In the genomic region with DNA sequence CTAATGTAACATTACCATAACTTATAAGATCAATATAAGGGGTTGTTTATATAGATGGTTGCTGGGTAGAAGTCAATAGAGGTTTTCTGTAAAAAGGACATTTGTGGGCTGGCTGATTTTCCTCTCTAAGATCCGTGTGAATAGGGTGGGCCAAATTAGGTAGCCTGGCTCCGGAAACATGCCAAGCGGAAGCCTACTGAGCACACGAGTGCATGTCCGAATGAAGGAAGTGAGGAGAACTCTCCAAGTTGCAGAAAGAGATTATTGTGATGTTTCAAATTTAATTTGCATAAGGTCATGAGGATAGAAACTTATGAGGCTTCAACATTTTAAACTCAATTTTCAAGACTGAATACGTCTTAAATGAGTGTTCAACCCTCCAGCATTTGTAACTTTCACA, we compare ENCODE assay signal across 23 cellular contexts.
"Had no signal": no experiment of that assay in that cellular context is flagged by ENCODE, and none has a peak within 500 bp of the region (broad histone marks: within the 10 kb centered on the region; RNA-seq: fewer than 3 reads in every experiment).

No MANE protein-coding gene starts in this region.

- H3K4me3 Mint-ChIP-seq: activated CD4-positive, alpha-beta memory T cell treated with anti-CD3 and anti-CD28 coated beads, Interleukin-2, amount 10 ng/mL, durations not matched to agents 7 days and 5 days; activated CD4-positive, alpha-beta T cell treated with anti-CD3 and anti-CD28 coated beads, Interleukin-2, amount 10 ng/mL, durations not matched to agents 7 days and 5 days; central memory CD8-positive, alpha-beta T cell; stimulated activated effector memory CD8-positive, alpha-beta T cell treated with anti-CD3 and anti-CD28 coated beads, Interleukin-12 subunit alpha, Interleukin-12 subunit beta, amount 100 ng/mL, for 72 hours; stimulated activated naive CD8-positive, alpha-beta T cell treated with anti-CD3 and anti-CD28 coated beads, Interleukin-15, Interleukin-2, amounts not matched to agents 100 ng/mL and 50 ng/mL, for 24 hours; T-helper 1 cell treated with Interleukin-12 subunit alpha and Interleukin-12 subunit beta and Interleukin-4 antibody, amounts not matched to agents 30 μg/mL and 1 μg/mL, for 36 hours had no signal

- H3K4me3 ChIP-seq: gastrocnemius medialis, right lobe of liver, thoracic aorta, uterus had no signal

- DNase-seq: activated CD4-positive, alpha-beta memory T cell treated with anti-CD3 and anti-CD28 coated beads, Interleukin-2, amount 10 ng/mL, durations not matched to agents 7 days and 5 days; activated CD4-positive, alpha-beta T cell treated with anti-CD3 and anti-CD28 coated beads for 1 hour; activated CD4-positive, alpha-beta T cell treated with anti-CD3 and anti-CD28 coated beads, Interleukin-2, amount 10 ng/mL, durations not matched to agents 7 days and 5 days; activated T-cell treated with anti-CD3 and anti-CD28 coated beads, Interleukin-2, amount 50 U/mL, for 48 hours; effector memory CD4-positive, alpha-beta T cell; erythroblast; gastrocnemius medialis; glutamatergic neuron; left colon; mammary epithelial cell; right lobe of liver; stimulated activated CD4-positive, alpha-beta T cell treated with anti-CD3 and anti-CD28 coated beads, Interleukin-2, amount 100 ng/mL, for 48 hours; T1000; uterus had no signal

- H3K36me3 Mint-ChIP-seq: activated naive CD4-positive, alpha-beta T cell treated with anti-CD3 and anti-CD28 coated beads, Interleukin-2, amount 50 U/mL, for 72 hours; stimulated activated effector memory CD8-positive, alpha-beta T cell treated with anti-CD3 and anti-CD28 coated beads, Interleukin-12 subunit alpha, Interleukin-12 subunit beta, amount 100 ng/mL, for 72 hours had no signal

- H3K9me3 Mint-ChIP-seq: activated CD4-positive, alpha-beta memory T cell treated with anti-CD3 and anti-CD28 coated beads, Interleukin-2, amount 10 ng/mL, durations not matched to agents 7 days and 5 days; activated CD4-positive, alpha-beta T cell treated with anti-CD3 and anti-CD28 coated beads, Interleukin-2, amount 10 ng/mL, durations not matched to agents 7 days and 5 days; activated naive CD4-positive, alpha-beta T cell treated with anti-CD3 and anti-CD28 coated beads, Interleukin-2, amount 50 U/mL, for 72 hours; activated T-helper 2 cell treated with anti-CD3 and anti-CD28 coated beads, Interferon-gamma antibody, Interleukin-2, Interleukin-4, amounts not matched to agents 10 μg/mL and 5 μg/mL and 100 μg/mL, durations not matched to agents 14 hours and 24 hours and 36 hours; central memory CD8-positive, alpha-beta T cell; stimulated activated effector memory CD8-positive, alpha-beta T cell treated with anti-CD3 and anti-CD28 coated beads, Interleukin-12 subunit alpha, Interleukin-12 subunit beta, amount 100 ng/mL, for 72 hours; stimulated activated naive CD8-positive, alpha-beta T cell treated with anti-CD3 and anti-CD28 coated beads, Interleukin-15, Interleukin-2, amounts not matched to agents 100 ng/mL and 50 ng/mL, for 24 hours; T-helper 1 cell treated with Interleukin-12 subunit alpha and Interleukin-12 subunit beta and Interleukin-4 antibody, amounts not matched to agents 30 μg/mL and 1 μg/mL, for 36 hours had no signal

- H3K27ac ChIP-seq: gastrocnemius medialis, right lobe of liver, thoracic aorta, uterus had no signal

- H3K36me3 ChIP-seq: gastrocnemius medialis, right lobe of liver, thoracic aorta, uterus had no signal

- H3K9me3 ChIP-seq: gastrocnemius medialis, right lobe of liver, thoracic aorta, uterus had no signal

- ATAC-seq: activated naive CD4-positive, alpha-beta T cell treated with anti-CD3 and anti-CD28 coated beads, Interleukin-2, amount 50 U/mL, for 72 hours; gastrocnemius medialis; left colon; right lobe of liver; stimulated activated effector memory CD8-positive, alpha-beta T cell treated with anti-CD3 and anti-CD28 coated beads, Interleukin-12 subunit alpha, Interleukin-12 subunit beta, amount 100 ng/mL, for 72 hours had no signal

- FAIRE-seq: bronchial epithelial cell, colon had no signal

- H3K27ac Mint-ChIP-seq: activated CD4-positive, alpha-beta memory T cell treated with anti-CD3 and anti-CD28 coated beads, Interleukin-2, amount 10 ng/mL, durations not matched to agents 7 days and 5 days; activated CD4-positive, alpha-beta T cell treated with anti-CD3 and anti-CD28 coated beads, Interleukin-2, amount 10 ng/mL, durations not matched to agents 7 days and 5 days; activated naive CD4-positive, alpha-beta T cell treated with anti-CD3 and anti-CD28 coated beads, Interleukin-2, amount 50 U/mL, for 72 hours; activated T-helper 2 cell treated with anti-CD3 and anti-CD28 coated beads, Interferon-gamma antibody, Interleukin-2, Interleukin-4, amounts not matched to agents 10 μg/mL and 5 μg/mL and 100 μg/mL, durations not matched to agents 14 hours and 24 hours and 36 hours; stimulated activated effector memory CD8-positive, alpha-beta T cell treated with anti-CD3 and anti-CD28 coated beads, Interleukin-12 subunit alpha, Interleukin-12 subunit beta, amount 100 ng/mL, for 72 hours; stimulated activated naive CD8-positive, alpha-beta T cell treated with anti-CD3 and anti-CD28 coated beads, Interleukin-15, Interleukin-2, amounts not matched to agents 100 ng/mL and 50 ng/mL, for 24 hours; T-helper 1 cell treated with Interleukin-12 subunit alpha and Interleukin-12 subunit beta and Interleukin-4 antibody, amounts not matched to agents 30 μg/mL and 1 μg/mL, for 36 hours had no signal
